8 cellular contexts compared by ENCODE assay signal in the genomic region with DNA sequence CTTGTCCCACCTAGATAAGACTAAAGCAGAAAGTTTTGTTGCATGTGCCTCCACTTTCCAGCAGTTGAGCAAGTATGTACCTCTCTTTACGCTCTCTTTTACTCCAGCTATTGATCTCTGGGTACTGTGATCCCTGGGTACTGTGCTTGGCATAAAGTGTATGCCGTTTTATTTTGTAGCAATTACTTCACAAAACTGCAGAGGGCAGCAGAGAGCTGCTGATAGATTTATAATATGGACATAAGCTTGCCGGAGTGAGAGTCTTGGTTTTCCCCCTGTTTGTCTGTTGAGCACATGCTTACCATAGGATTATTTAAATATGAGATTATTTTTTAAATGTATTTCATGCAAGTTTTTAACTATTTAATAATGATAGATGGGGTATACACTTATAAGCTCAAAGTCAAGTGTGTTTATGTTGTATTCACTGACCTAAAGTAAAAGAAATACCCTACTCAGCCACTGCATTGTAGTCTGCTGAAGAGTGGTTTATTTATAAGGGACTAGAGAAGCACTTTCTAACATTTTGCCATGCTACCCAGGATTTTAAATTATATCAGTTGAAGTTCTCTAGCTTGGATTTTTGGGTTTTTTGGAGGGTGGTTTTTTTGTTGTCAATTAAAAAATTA. TPM values are rescaled to one million over a fixed set of nuclear protein-coding genes. Genes with fewer than 3 reads are reported as not detected.
DNase-seq lines count a peak whose midpoint lies in the region; ATAC-seq, FAIRE-seq and TF ChIP-seq lines count a peak whose summit lies in the region.

No MANE protein-coding gene starts in this region.

- DNase-seq in DMS 273 (lab: John Stamatoyannopoulos, UW; ENCODE audit: unreplicated experiment) (peak; percentile 81), NCI-H526 treated with DMSO at 0.1 percent for 48 hours (lab: John Stamatoyannopoulos, UW) (peak; percentile 19), mucosa of gallbladder (ENCODE audit: low spot score) (peak; percentile 79), testis (peak; percentile 66)
- peak; percentile 13 to 44 for DNase-seq in activated CD4-positive, alpha-beta T cell treated with anti-CD3 and anti-CD28 coated beads, Interleukin-2, amount 50 U/mL, for 48 hours

- no peaks in the 10 kb centered on the region for H3K9me3 ChIP-seq in testis

- TF ChIP-seq POLR2A in testis (IDR thresholded peaks at IDR 0.05), result no peak

- WGBS in testis, 2 donors, result 30 to 44% methylated on average over 3 of the region's 3 CpGs

- peak; percentile 78 to 92 (median 87) for TF ChIP-seq CTCF in testis (IDR thresholded peaks at IDR 0.05)

- peak; percentile 88 for FAIRE-seq in endometrium (lab: Jason Lieb, UNC)

- intact Hi-C loops in testis (cut with DNase I; ENCODE audit: low total_unique reads), result loop anchor here (5.0 to 10.0 kb wide), 2 partner anchors 173 to 325 kb away; no protein-coding TSS in a partner anchor

- no peaks in the 10 kb centered on the region for H3K36me3 ChIP-seq in testis (ENCODE audit: low read depth, missing control alignments)

- no peaks in the 10 kb centered on the region for H3K27me3 ChIP-seq in testis

- ATAC-seq in GM19463 (IDR thresholded peaks at IDR 0.05; ENCODE audit: unreplicated experiment) (peak; percentile 98), HG03521 (IDR thresholded peaks at IDR 0.05; ENCODE audit: unreplicated experiment) (peak; percentile 76)

- no peak overlapping the region for H3K4me3 ChIP-seq in testis

- no peaks in the 10 kb centered on the region for H3K4me1 ChIP-seq in testis

- H3K27ac ChIP-seq in testis, result no peak overlapping the region

RNA-seq across cellular contexts. Expression of a gene that starts 13.0 kb away (rescaled TPM):
- 39.7 TPM for total RNA-seq in mucosa of gallbladder
- total RNA-seq in testis, result 10 to 100 TPM; 38.2 to 50.2 TPM
- polyA plus RNA-seq in testis (ENCODE audit: insufficient read depth, low read depth, low replicate concordance), result 50.3 TPM

Comparison
In these comparisons a context has a peak if more than half of its experiments do, and no peak if none do; other contexts are left out.
1. DNase-seq: peak in every context shown above with its lines; median percentile 81 in DMS 273; 79 in mucosa of gallbladder; 66 in testis; 28 in activated CD4-positive, alpha-beta T cell treated with anti-CD3 and anti-CD28 coated beads, Interleukin-2, amount 50 U/mL, for 48 hours; 19 in NCI-H526 treated with DMSO at 0.1 percent for 48 hours.